8 cellular contexts compared by ENCODE assay signal in genomic region chr20:48923149-48923718, GRCh38. TPM values are rescaled to one million over a fixed set of nuclear protein-coding genes. Genes with fewer than 3 reads are reported as not detected.
DNase-seq lines count a peak whose midpoint lies in the region; FAIRE-seq and TF ChIP-seq lines count a peak whose summit lies in the region.

No MANE protein-coding gene starts in this region.

- H3K79me2 ChIP-seq in H1 (ENCODE audit: control insufficient read depth in 1 of 2, insufficient read depth in 2 of 2, low read length in 2 of 2), result peaks cover 5 to 57% of the 10 kb centered on the region in 2 experiments

- H3K27ac Mint-ChIP-seq in Calu3 (ENCODE audit: unreplicated experiment) (peak overlapping the region; percentile 99), neural crest cell (ENCODE audit: unreplicated experiment) (peak overlapping the region; percentile 8)

- H2BK5ac ChIP-seq in H1 (ENCODE audit: low read depth, low read length), result no peak overlapping the region

- H3K36me3 Mint-ChIP-seq in Calu3 (ENCODE audit: insufficient read depth, unreplicated experiment) (peaks cover 37% of the 10 kb centered on the region), neural crest cell (ENCODE audit: low read depth) (no peaks in the 10 kb centered on the region)

- H2BK20ac ChIP-seq in H1 (ENCODE audit: low read length), result no peak overlapping the region

- no peak overlapping the region for H3K9ac ChIP-seq in H1 (replicated peaks in 1 of 4; ENCODE audit: extremely low read depth in 1 of 4, low read depth in 3 of 4, low read length in 3 of 4)

- no peaks in the 10 kb centered on the region for H3K27me3 ChIP-seq in H1 (replicated peaks in 1 of 4; ENCODE audit: control insufficient read depth in 3 of 4, extremely low read depth in 1 of 4, insufficient read depth in 3 of 4, low read length in 3 of 4)

- peaks cover 0 to 4% of the 10 kb centered on the region in 2 experiments for H4K20me1 ChIP-seq in H1 (replicated peaks in 1 of 2; ENCODE audit: control insufficient read depth in 1 of 2, insufficient read depth in 2 of 2, low read length in 2 of 2)

- H3K79me1 ChIP-seq in H1 (ENCODE audit: low read depth, low read length), result no peaks in the 10 kb centered on the region

- BruUV-seq in Calu3 (replicated peaks; lab: Mats Ljungman, UMichigan), result no TSS peak

- peaks cover 8% of the 10 kb centered on the region for H3K23me2 ChIP-seq in H1 (ENCODE audit: low read depth, low read length)

- H3K9me3 ChIP-seq in H1 (ENCODE audit: insufficient read depth in 2 of 2, low read depth in 1 of 2, low read length in 1 of 2), result no peaks in the 10 kb centered on the region

- peaks cover 45% of the 10 kb centered on the region for H3K4me1 Mint-ChIP-seq in Calu3 (ENCODE audit: low read depth, unreplicated experiment)
- peaks cover 35% of the 10 kb centered on the region for H3K4me1 Mint-ChIP-seq in neural crest cell

- TF ChIP-seq RAD21 in H1 (IDR thresholded peaks at IDR 0.05 in 1 of 2, conservative IDR thresholded peaks at IDR 0.05 in 1 of 2; ENCODE audit: low read depth in 2 of 2, low read length in 2 of 2), result no peak

- no peak overlapping the region for H3K18ac ChIP-seq in H1 (ENCODE audit: extremely low read depth, low read length)

- H3K9me3 Mint-ChIP-seq in Calu3 (ENCODE audit: low read depth, unreplicated experiment) (no peaks in the 10 kb centered on the region), neural crest cell (no peaks in the 10 kb centered on the region)

- DNase-seq in Calu3 (no peak), NB4 (ENCODE audit: low read depth) (no peak), H1 (ENCODE audit: low read depth in 1 of 2, low spot score in 2 of 2) (no peak), neural crest cell (ENCODE audit: low read depth, low spot score) (no peak), substantia nigra (lab: John Stamatoyannopoulos, UW) (no peak), pons (ENCODE audit: low spot score) (no peak), putamen (ENCODE audit: low spot score) (no peak), HEK293T (ENCODE audit: extremely low spot score) (no peak)

- peak overlapping the region; percentile 78 for H3K4me3 Mint-ChIP-seq in Calu3 (ENCODE audit: low read depth, unreplicated experiment)
- peak overlapping the region; percentile 96 for H3K4me3 Mint-ChIP-seq in neural crest cell

- H3K56ac ChIP-seq in H1 (replicated peaks; ENCODE audit: insufficient read length, low read depth, low read length), result no peak overlapping the region

- H4K91ac ChIP-seq in H1 (replicated peaks; ENCODE audit: insufficient read length, low read length), result no peak overlapping the region

- no peak overlapping the region for H3K14ac ChIP-seq in H1 (ENCODE audit: insufficient read length)

- H3K27ac ChIP-seq in H1 (ENCODE audit: low read depth, low read length), result no peak overlapping the region
- no peak overlapping the region for H3K27ac ChIP-seq in substantia nigra (ENCODE audit: low read depth, low read length, poor library complexity, severe bottlenecking)

- no peak for TF ChIP-seq POLR2A in NB4 (IDR thresholded peaks at IDR 0.05; ENCODE audit: extremely low read depth, insufficient read length)
- TF ChIP-seq POLR2A in H1 (IDR thresholded peaks at IDR 0.05; ENCODE audit: control extremely low read depth in 1 of 2, low read depth in 2 of 2, low read length in 2 of 2), result no peak

- H3K4me3 ChIP-seq in NB4 (ENCODE audit: low read depth, low read length), result peak overlapping the region; percentile 91
- peak overlapping the region in 1 of 4 experiments; percentile 90; a peak in 3 of 8 replicates for H3K4me3 ChIP-seq in H1 (ENCODE audit: extremely low read depth in 1 of 4, insufficient read depth in 2 of 4, low read depth in 3 of 4, low read length in 4 of 4)

- H2BK12ac ChIP-seq in H1 (ENCODE audit: low read depth, low read length), result no peak overlapping the region

- H3K36me3 ChIP-seq in H1 (ENCODE audit: control insufficient read depth in 2 of 4, insufficient read depth in 4 of 4, low read length in 3 of 4), result no peaks in the 10 kb centered on the region

- TF ChIP-seq EP300 in H1 (IDR thresholded peaks at IDR 0.05; ENCODE audit: borderline replicate concordance in 1 of 2, low read depth in 2 of 2, low read length in 2 of 2), result no peak

- CTCF ChIA-PET in Calu3 (lab: Charles Lee) (interaction anchor here (1.3 to 1.7 kb wide), 2 partner anchors 9 to 11 kb away, joined by 3 to 9 read pairs; no protein-coding TSS in a partner anchor), H1 (lab: Charles Lee; ENCODE audit: partially characterized antibody) (interaction anchor here (1.0 to 1.4 kb wide), 4 partner anchors 10 to 302 kb away, joined by 3 to 5 read pairs (median 3); no protein-coding TSS in a partner anchor), HEK293T (lab: Yijun Ruan, JAX) (interaction anchor here (1.7 kb wide), 1 partner anchor 266 kb away, joined by 6 read pairs; no protein-coding TSS in a partner anchor)

- TF ChIP-seq CTCF in Calu3 (IDR thresholded peaks at IDR 0.05; ENCODE audit: unreplicated experiment), result no peak
- no peak for TF ChIP-seq CTCF in NB4 (IDR thresholded peaks at IDR 0.05; ENCODE audit: low read depth, low read length)
- TF ChIP-seq CTCF in H1 (IDR thresholded peaks at IDR 0.05; ENCODE audit: control extremely low read depth in 1 of 3, insufficient read depth in 1 of 3, low read depth in 1 of 3, low read length in 3 of 3), result no peak
- no peak for TF ChIP-seq CTCF in neural crest cell (conservative IDR thresholded peaks at IDR 0.05)

- H3K23ac ChIP-seq in H1 (ENCODE audit: insufficient read length), result no peak overlapping the region

- no peak overlapping the region for H4K8ac ChIP-seq in H1 (ENCODE audit: extremely low read depth, insufficient read depth, low read length)

- no peak overlapping the region for H2BK120ac ChIP-seq in H1 (replicated peaks; ENCODE audit: low read depth, low read length)

- no peak overlapping the region for H2BK15ac ChIP-seq in H1 (ENCODE audit: low read length)

- no peak overlapping the region for H2AK5ac ChIP-seq in H1 (ENCODE audit: low read depth, low read length)

- 91% methylated on average over 4 of the region's 4 CpGs; no CpG with 5 or more reads in 1 of the 2 experiments for WGBS in H1 (ENCODE audit: extremely low coverage in 1 of 2, insufficient coverage in 1 of 2, insufficient read length in 1 of 2, insufficient replicate concordance in 2 of 2, low coverage in 1 of 2, low lambda C conversion rate in 2 of 2, missing lambda C conversion rate in 1 of 2), 2 experiments

- no peak overlapping the region for H3K4ac ChIP-seq in H1 (replicated peaks; ENCODE audit: insufficient read length, low read depth, low read length)

- intact Hi-C loops in Calu3 (cut with micrococcal nuclease; ENCODE audit: unreplicated experiment), result loop anchor here (5.0 kb wide), 1 partner anchor 436 kb away; no protein-coding TSS in a partner anchor

- no peak overlapping the region for H4K5ac ChIP-seq in H1 (ENCODE audit: insufficient read length, low read depth, low read length)

- no peak overlapping the region for H2AFZ ChIP-seq in H1 (ENCODE audit: low read length)

- no peak for FAIRE-seq in H1 (lab: Jason Lieb, UNC)

- H3K4me1 ChIP-seq in H1 (replicated peaks in 1 of 4; ENCODE audit: control insufficient read depth in 3 of 4, insufficient read depth in 4 of 4, low read length in 3 of 4), result peaks cover 0 to 3% (median 0%) of the 10 kb centered on the region in 4 experiments; a peak in 2 of 7 replicates

- H3K4me2 ChIP-seq in H1 (ENCODE audit: insufficient read depth in 1 of 2, low read depth in 2 of 2, low read length in 2 of 2), result peak overlapping the region; percentile 94 to 97

- POLR2A ChIA-PET in H1 (lab: Charles Lee; ENCODE audit: partially characterized antibody), result interaction anchor here (1.8 kb wide), 1 partner anchor 123 kb away, joined by 6 read pairs; the partner anchor contains the start of gene CSE1L
- POLR2A ChIA-PET in HEK293T (lab: Yijun Ruan, JAX), result interaction anchor here (0.7 kb wide), 1 partner anchor 18 kb away, joined by 3 read pairs; no protein-coding TSS in a partner anchor

- H3K27me3 Mint-ChIP-seq in Calu3 (ENCODE audit: unreplicated experiment) (no peaks in the 10 kb centered on the region), neural crest cell (ENCODE audit: low read depth) (no peaks in the 10 kb centered on the region)

TF ChIP-seq in H1, 55 proteins besides CTCF, POLR2A, EP300 and RAD21 (continues in another document):
- TF ChIP-seq NRF1 (IDR thresholded peaks at IDR 0.05; ENCODE audit: low read depth, low read length) (no peak), KDM1A (IDR thresholded peaks at IDR 0.05; ENCODE audit: borderline replicate concordance, low read length) (no peak), RFX5 (IDR thresholded peaks at IDR 0.05; ENCODE audit: borderline replicate concordance, low read depth, low read length) (no peak), HDAC6 (IDR thresholded peaks at IDR 0.05; ENCODE audit: low read depth, low read length) (no peak)

TF ChIP-seq in HEK293T, 16 proteins besides CTCF, POLR2A, EP300 and RAD21 (continues in another document):
- TF ChIP-seq HDGF (IDR thresholded peaks at IDR 0.05; ENCODE audit: borderline replicate concordance) (no peak), PKNOX1 (IDR thresholded peaks at IDR 0.05) (no peak), BHLHE40 (IDR thresholded peaks at IDR 0.05; ENCODE audit: borderline replicate concordance) (no peak), NFRKB (IDR thresholded peaks at IDR 0.05) (no peak), TARDBP (IDR thresholded peaks at IDR 0.05) (no peak), FOXK2 (IDR thresholded peaks at IDR 0.05) (no peak), ARNT (IDR thresholded peaks at IDR 0.05) (no peak), LEF1 (IDR thresholded peaks at IDR 0.05; ENCODE audit: borderline replicate concordance) (no peak), CTBP1 (IDR thresholded peaks at IDR 0.05; ENCODE audit: borderline replicate concordance) (no peak)

RNA-seq across cellular contexts. Expression of gene ARFGEF2, which starts 1.7 kb away (rescaled TPM):
- total RNA-seq in Calu3 (2022) (55.0 and 59.2 TPM in 2 replicates), neural crest cell (16.9 and 18.0 TPM in 2 replicates)
- total RNA-seq in H1 (2021; fragmentation: NEBNext Ultra II Directional; extraction: Animal tissue kit (Norgen Biotek cat#: 25700)), result 21.5 and 21.8 TPM in 2 replicates
- 6.7 and 8.1 TPM in 2 replicates for polyA plus RNA-seq in H1 (2011; rRNA removed)
- polyA plus RNA-seq in H1 (2011; cell fraction: cytosol; rRNA removed), result 9.4 TPM
- polyA plus RNA-seq in H1 (2011; cell fraction: nucleus; rRNA removed), result 14.0 TPM
- polyA plus RNA-seq in H1 (2012, experiment 1 of 2), result 8.8 to 14.4 TPM (median 12.1 TPM) in 4 replicates
- 0.66 TPM for polyA plus RNA-seq in H1 (2012, experiment 2 of 2)
- polyA plus RNA-seq in H1 (2013, experiment 1 of 2), result 9.1 TPM
- 9.3 TPM for polyA plus RNA-seq in H1 (2013, experiment 2 of 2)
- polyA minus RNA-seq in H1 (2011; rRNA and poly(A)+ RNA removed), result 33.0 and 42.7 TPM in 2 replicates
- polyA minus RNA-seq in H1 (2011; cell fraction: cytosol; rRNA and poly(A)+ RNA removed), result 15.7 TPM
- 33.7 TPM for polyA minus RNA-seq in H1 (2011; cell fraction: nucleus; rRNA and poly(A)+ RNA removed)
